ENCODE assay signal across 19 cellular contexts in the genomic region with DNA sequence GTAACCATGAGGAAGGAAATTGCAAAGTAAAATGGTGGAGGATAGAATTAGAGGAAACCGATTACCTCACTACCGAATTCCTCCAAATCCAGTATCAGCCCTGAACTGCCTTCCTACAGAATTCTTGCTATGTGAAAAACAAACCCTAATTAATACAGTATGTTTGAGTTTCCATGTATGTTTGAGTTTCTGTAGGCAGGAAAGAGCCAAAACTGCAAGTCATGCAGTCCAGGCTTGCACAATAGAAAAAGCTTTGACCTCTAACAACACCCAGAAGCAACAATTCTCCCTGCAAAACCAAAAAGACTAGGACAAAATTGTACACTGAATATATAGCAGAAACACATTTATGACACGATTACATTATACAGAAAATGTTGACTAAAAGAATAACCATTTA.
DNase-seq lines count a peak whose midpoint lies in the region; ATAC-seq and TF ChIP-seq lines count a peak whose summit lies in the region.
"Had no signal": no experiment of that assay in that cellular context is flagged by ENCODE, and none has a peak within 500 bp of the region (broad histone marks: within the 10 kb centered on the region; RNA-seq: fewer than 3 reads in every experiment).

No MANE protein-coding gene starts in this region.

- H3K79me2 ChIP-seq in fibroblast of lung (ENCODE audit: control insufficient read depth, insufficient read depth, low read length): no peaks in the 10 kb centered on the region

- H3K27ac ChIP-seq in fibroblast of lung (ENCODE audit: insufficient read depth, low read length) (no peak overlapping the region), right cardiac atrium (ENCODE audit: low read length) (no peak overlapping the region), esophagus squamous epithelium (no peak overlapping the region)

- H3K9ac ChIP-seq in fibroblast of lung (ENCODE audit: insufficient read depth, low read length): no peak overlapping the region

- no peaks in the 10 kb centered on the region for H3K4me1 Mint-ChIP-seq in progenitor cell of endocrine pancreas (ENCODE audit: low read depth)
- H3K4me1 Mint-ChIP-seq in activated CD4-positive, alpha-beta memory T cell treated with anti-CD3 and anti-CD28 coated beads, Interleukin-2, amount 10 ng/mL, durations not matched to agents 7 days and 5 days: no peaks in the 10 kb centered on the region
- H3K4me1 Mint-ChIP-seq: activated naive CD8-positive, alpha-beta T cell treated with anti-CD3 and anti-CD28 coated beads, Interleukin-2, amount 10 ng/mL, durations not matched to agents 7 days and 5 days; central memory CD8-positive, alpha-beta T cell; stimulated activated naive B cell treated with anti-CD40 and anti-IgM and Interleukin-4, amounts not matched to agents 10 μg/mL and 1 μg/mL and 100 μg/mL, for 72 hours had no signal

- CTCF ChIA-PET in activated CD4-positive, alpha-beta memory T cell treated with anti-CD3 and anti-CD28 coated beads, Interleukin-2, amount 10 ng/mL, durations not matched to agents 7 days and 5 days (lab: Charles Lee): no interaction called here

- H3K36me3 ChIP-seq in fibroblast of lung (ENCODE audit: control insufficient read depth, insufficient read depth, low read length) (no peaks in the 10 kb centered on the region), esophagus squamous epithelium (no peaks in the 10 kb centered on the region)

- peak; percentile 22 for DNase-seq in GM03348 (ENCODE audit: low spot score)
- DNase-seq in OCI-M1 (lab: John Stamatoyannopoulos, UW): peak; percentile 62
- DNase-seq in fibroblast of lung (ENCODE audit: low read depth in 2 of 2): peak; percentile 4 to 78
- no peak for DNase-seq in progenitor cell of endocrine pancreas (ENCODE audit: low spot score, unreplicated experiment)
- DNase-seq in right cardiac atrium: no peak
- no peak for DNase-seq in NCI-H1436 (lab: John Stamatoyannopoulos, UW)
- no peak for DNase-seq in esophagus squamous epithelium (lab: John Stamatoyannopoulos, UW)
- DNase-seq in activated CD4-positive, alpha-beta memory T cell treated with anti-CD3 and anti-CD28 coated beads, Interleukin-2, amount 10 ng/mL, durations not matched to agents 7 days and 5 days: no peak
- DNase-seq: activated CD4-positive, alpha-beta T cell treated with anti-CD3 and anti-CD28 coated beads, Interleukin-2, amount 50 U/mL, for 48 hours; activated naive CD8-positive, alpha-beta T cell treated with anti-CD3 and anti-CD28 coated beads, Interleukin-2, amount 10 ng/mL, durations not matched to agents 7 days and 5 days; glutamatergic neuron; HFFc6; islet precursor cell; NCI-H146; occipital lobe; PC-3; stimulated activated naive B cell treated with anti-CD40 and anti-IgM and Interleukin-4, amounts not matched to agents 10 μg/mL and 1 μg/mL and 100 μg/mL, for 72 hours had no signal

- 84% methylated on average over 3 of the region's 3 CpGs for WGBS in right cardiac atrium
- 88 to 91% methylated on average over 3 of the region's 3 CpGs for WGBS in esophagus squamous epithelium, 2 donors

- TF ChIP-seq CTCF in fibroblast of lung (conservative IDR thresholded peaks at IDR 0.05 in 1 of 2, IDR thresholded peaks at IDR 0.05 in 1 of 2; ENCODE audit: low read depth in 1 of 2, low read length in 2 of 2) (no peak), progenitor cell of endocrine pancreas (IDR thresholded peaks at IDR 0.05; ENCODE audit: unreplicated experiment) (no peak), esophagus squamous epithelium (IDR thresholded peaks at IDR 0.05) (no peak)

- no peak for ATAC-seq in right cardiac atrium
- ATAC-seq: PC-3; stimulated activated naive B cell treated with anti-CD40 and anti-IgM and Interleukin-4, amounts not matched to agents 10 μg/mL and 1 μg/mL and 100 μg/mL, for 72 hours had no signal

- peak overlapping the region; percentile 56 for H3K27ac Mint-ChIP-seq in progenitor cell of endocrine pancreas
- no peak overlapping the region for H3K27ac Mint-ChIP-seq in activated CD4-positive, alpha-beta memory T cell treated with anti-CD3 and anti-CD28 coated beads, Interleukin-2, amount 10 ng/mL, durations not matched to agents 7 days and 5 days
- H3K27ac Mint-ChIP-seq: activated naive CD8-positive, alpha-beta T cell treated with anti-CD3 and anti-CD28 coated beads, Interleukin-2, amount 10 ng/mL, durations not matched to agents 7 days and 5 days; HFFc6; stimulated activated naive B cell treated with anti-CD40 and anti-IgM and Interleukin-4, amounts not matched to agents 10 μg/mL and 1 μg/mL and 100 μg/mL, for 72 hours; type B pancreatic cell had no signal

- POLR2A ChIA-PET in activated CD4-positive, alpha-beta memory T cell treated with anti-CD3 and anti-CD28 coated beads, Interleukin-2, amount 10 ng/mL, durations not matched to agents 7 days and 5 days (lab: Charles Lee): no interaction called here

- no peak overlapping the region for H3K4me3 ChIP-seq in fibroblast of lung (replicated peaks in 1 of 4; ENCODE audit: control extremely low read depth in 1 of 4, insufficient read depth in 1 of 4, low read depth in 3 of 4, low read length in 4 of 4)
- no peak overlapping the region for H3K4me3 ChIP-seq in right cardiac atrium (ENCODE audit: low read length)
- no peak overlapping the region for H3K4me3 ChIP-seq in esophagus squamous epithelium

- H3K36me3 Mint-ChIP-seq in progenitor cell of endocrine pancreas (ENCODE audit: insufficient read depth): no peaks in the 10 kb centered on the region
- H3K36me3 Mint-ChIP-seq in activated CD4-positive, alpha-beta memory T cell treated with anti-CD3 and anti-CD28 coated beads, Interleukin-2, amount 10 ng/mL, durations not matched to agents 7 days and 5 days (ENCODE audit: low read depth): no peaks in the 10 kb centered on the region
- H3K36me3 Mint-ChIP-seq: activated naive CD8-positive, alpha-beta T cell treated with anti-CD3 and anti-CD28 coated beads, Interleukin-2, amount 10 ng/mL, durations not matched to agents 7 days and 5 days; stimulated activated naive B cell treated with anti-CD40 and anti-IgM and Interleukin-4, amounts not matched to agents 10 μg/mL and 1 μg/mL and 100 μg/mL, for 72 hours; type B pancreatic cell had no signal

- intact Hi-C loops in right cardiac atrium (cut with DNase I): no loop called here
- intact Hi-C loops in esophagus squamous epithelium (cut with DNase I): no loop called here

- no peaks in the 10 kb centered on the region for H3K27me3 Mint-ChIP-seq in progenitor cell of endocrine pancreas
- H3K27me3 Mint-ChIP-seq in activated CD4-positive, alpha-beta memory T cell treated with anti-CD3 and anti-CD28 coated beads, Interleukin-2, amount 10 ng/mL, durations not matched to agents 7 days and 5 days: no peaks in the 10 kb centered on the region
- H3K27me3 Mint-ChIP-seq: activated naive CD8-positive, alpha-beta T cell treated with anti-CD3 and anti-CD28 coated beads, Interleukin-2, amount 10 ng/mL, durations not matched to agents 7 days and 5 days; central memory CD8-positive, alpha-beta T cell; stimulated activated naive B cell treated with anti-CD40 and anti-IgM and Interleukin-4, amounts not matched to agents 10 μg/mL and 1 μg/mL and 100 μg/mL, for 72 hours; type B pancreatic cell had no signal

- H4K20me1 ChIP-seq in fibroblast of lung (ENCODE audit: control insufficient read depth, extremely low read depth, insufficient read depth, low read length): no peaks in the 10 kb centered on the region

- no peak overlapping the region for H3K4me3 Mint-ChIP-seq in progenitor cell of endocrine pancreas (ENCODE audit: low read depth)
- H3K4me3 Mint-ChIP-seq in activated CD4-positive, alpha-beta memory T cell treated with anti-CD3 and anti-CD28 coated beads, Interleukin-2, amount 10 ng/mL, durations not matched to agents 7 days and 5 days: no peak overlapping the region
- H3K4me3 Mint-ChIP-seq: activated naive CD8-positive, alpha-beta T cell treated with anti-CD3 and anti-CD28 coated beads, Interleukin-2, amount 10 ng/mL, durations not matched to agents 7 days and 5 days; central memory CD8-positive, alpha-beta T cell; HFFc6; stimulated activated naive B cell treated with anti-CD40 and anti-IgM and Interleukin-4, amounts not matched to agents 10 μg/mL and 1 μg/mL and 100 μg/mL, for 72 hours; type B pancreatic cell had no signal

- H3K4me2 ChIP-seq in fibroblast of lung (ENCODE audit: extremely low read depth, insufficient read depth, low read length): no peak overlapping the region

- no peak for TF ChIP-seq POLR2A in esophagus squamous epithelium (IDR thresholded peaks at IDR 0.05)

- H3K4me1 ChIP-seq in fibroblast of lung (ENCODE audit: control insufficient read depth, extremely low read depth, insufficient read depth, low read length) (peaks cover 5% of the 10 kb centered on the region), right cardiac atrium (ENCODE audit: control insufficient read depth, insufficient read depth, low read length) (no peaks in the 10 kb centered on the region), esophagus squamous epithelium (no peaks in the 10 kb centered on the region)

- H3K9me3 ChIP-seq in fibroblast of lung (ENCODE audit: control insufficient read depth, insufficient read depth, low read depth, low read length) (no peaks in the 10 kb centered on the region), right cardiac atrium (ENCODE audit: control insufficient read depth, low read length) (no peaks in the 10 kb centered on the region), esophagus squamous epithelium (no peaks in the 10 kb centered on the region)

- H3K27me3 ChIP-seq in fibroblast of lung (ENCODE audit: control insufficient read depth, insufficient read depth, low read length) (no peaks in the 10 kb centered on the region), right cardiac atrium (ENCODE audit: control insufficient read depth, insufficient read depth) (no peaks in the 10 kb centered on the region), esophagus squamous epithelium (no peaks in the 10 kb centered on the region)

- peaks cover 7% of the 10 kb centered on the region for H3K9me3 Mint-ChIP-seq in progenitor cell of endocrine pancreas (ENCODE audit: low read depth)
- no peaks in the 10 kb centered on the region for H3K9me3 Mint-ChIP-seq in activated CD4-positive, alpha-beta memory T cell treated with anti-CD3 and anti-CD28 coated beads, Interleukin-2, amount 10 ng/mL, durations not matched to agents 7 days and 5 days
- H3K9me3 Mint-ChIP-seq: activated naive CD8-positive, alpha-beta T cell treated with anti-CD3 and anti-CD28 coated beads, Interleukin-2, amount 10 ng/mL, durations not matched to agents 7 days and 5 days; central memory CD8-positive, alpha-beta T cell had no signal

- no peak overlapping the region for H2AFZ ChIP-seq in fibroblast of lung (ENCODE audit: low read length)

Comparison
In these comparisons a context has a peak if more than half of its experiments do, and no peak if none do; other contexts are left out.
1. DNase-seq: peak in GM03348 (single experiment), OCI-M1 (single experiment) and fibroblast of lung (2 of 2); none in progenitor cell of endocrine pancreas (single experiment), right cardiac atrium (0 of 3), NCI-H1436 (single experiment), esophagus squamous epithelium (single experiment) and activated CD4-positive, alpha-beta memory T cell treated with anti-CD3 and anti-CD28 coated beads, Interleukin-2, amount 10 ng/mL, durations not matched to agents 7 days and 5 days (single experiment).